Comparison of ENCODE assay signal across 11 cellular contexts in the genomic region with DNA sequence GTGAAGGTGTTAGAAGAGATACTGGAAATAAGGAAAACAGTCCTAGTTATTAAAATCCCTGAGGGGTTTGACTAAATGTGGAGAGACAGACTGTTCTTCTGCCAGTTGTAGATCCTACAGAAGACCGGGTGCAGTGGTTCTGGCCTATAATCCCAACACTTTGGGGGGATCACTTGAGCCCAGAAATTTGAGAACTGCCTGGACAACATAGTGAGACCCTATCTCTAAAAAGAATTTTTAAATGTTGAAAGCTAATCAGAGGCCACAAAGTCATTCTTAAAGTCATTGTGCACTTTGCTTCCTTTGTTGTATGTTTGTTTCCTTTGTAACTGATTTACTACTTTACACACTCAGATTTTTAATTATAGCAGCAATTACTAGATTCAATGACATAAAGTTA.
DNase-seq lines count a peak whose midpoint lies in the region; ATAC-seq, FAIRE-seq and TF ChIP-seq lines count a peak whose summit lies in the region.
"Had no signal": no experiment of that assay in that cellular context is flagged by ENCODE, and none has a peak within 500 bp of the region (broad histone marks: within the 10 kb centered on the region; RNA-seq: fewer than 3 reads in every experiment).

No MANE protein-coding gene starts in this region.

- H3K9ac ChIP-seq in HepG2 (ENCODE audit: insufficient read depth, low read depth, low read length) (no peak overlapping the region), PC-3 (ENCODE audit: low read length) (no peak overlapping the region)

- no peak for ATAC-seq in HepG2
- no peak for ATAC-seq in right lobe of liver
- ATAC-seq in PC-3: no peak
- ATAC-seq in activated T-cell treated with anti-CD3 and anti-CD28 coated beads, Interleukin-2, amount 50 U/mL, for 72 hours (replicated peaks in 1 of 2): no peak

- no peak for TF ChIP-seq RAD21 in HepG2 (CRISPR knock-in tag; IDR thresholded peaks at IDR 0.05)

- H3K4me3 ChIP-seq in HepG2 (replicated peaks in 1 of 3; ENCODE audit: insufficient read depth in 1 of 3, low read depth in 2 of 3, low read length in 3 of 3) (no peak overlapping the region), right lobe of liver (no peak overlapping the region), PC-3 (ENCODE audit: low read length) (no peak overlapping the region), hepatocyte (no peak overlapping the region)
- H3K4me3 ChIP-seq: Peyer's patch had no signal

- H3K9me3 ChIP-seq in HepG2 (ENCODE audit: low read length): no peaks in the 10 kb centered on the region
- no peaks in the 10 kb centered on the region for H3K9me3 ChIP-seq in right lobe of liver
- H3K9me3 ChIP-seq in PC-3 (ENCODE audit: low read length): no peaks in the 10 kb centered on the region
- no peaks in the 10 kb centered on the region for H3K9me3 ChIP-seq in hepatocyte (ENCODE audit: low read depth)
- H3K9me3 ChIP-seq: BE2C, Peyer's patch had no signal

- H3K27me3 ChIP-seq in HepG2 (ENCODE audit: control insufficient read depth in 1 of 2, insufficient read depth in 2 of 2, low read length in 2 of 2) (no peaks in the 10 kb centered on the region), right lobe of liver (no peaks in the 10 kb centered on the region), PC-3 (ENCODE audit: low read length) (no peaks in the 10 kb centered on the region), hepatocyte (no peaks in the 10 kb centered on the region)
- H3K27me3 ChIP-seq: BE2C, Peyer's patch had no signal

- H3K9me2 ChIP-seq in PC-3 (replicated peaks; ENCODE audit: low read length) (no peaks in the 10 kb centered on the region), hepatocyte (replicated peaks; ENCODE audit: insufficient read depth) (no peaks in the 10 kb centered on the region)

- POLR2A ChIA-PET in HepG2 (lab: Yijun Ruan, JAX): no interaction called here
- POLR2A ChIA-PET in PC-3 (lab: Charles Lee; ENCODE audit: unreplicated experiment): no interaction called here

- H3K4me3 Mint-ChIP-seq in activated T-cell treated with anti-CD3 and anti-CD28 coated beads, Interleukin-2, amount 50 U/mL, for 72 hours: no peak overlapping the region
- H3K4me3 Mint-ChIP-seq: CD14-positive monocyte had no signal

- FAIRE-seq in HepG2 (lab: Jason Lieb, UNC): no peak
- FAIRE-seq: D721Med had no signal

- no peaks in the 10 kb centered on the region for H3K9me3 Mint-ChIP-seq in activated T-cell treated with anti-CD3 and anti-CD28 coated beads, Interleukin-2, amount 50 U/mL, for 72 hours

- in situ Hi-C loops in HepG2 (cut with HindIII; ENCODE audit: extremely low pct_ligation_motif_present, low pct_unique_long_range_greater_than_20kb): loop anchor here (5.0 kb wide), 2 partner anchors 58 to 143 kb away; no protein-coding TSS in a partner anchor

- H3K4me1 ChIP-seq in HepG2 (ENCODE audit: insufficient read depth, low read length): peaks cover 13% of the 10 kb centered on the region
- no peaks in the 10 kb centered on the region for H3K4me1 ChIP-seq in right lobe of liver
- no peaks in the 10 kb centered on the region for H3K4me1 ChIP-seq in PC-3 (ENCODE audit: insufficient read depth, low read length)
- H3K4me1 ChIP-seq in hepatocyte (ENCODE audit: insufficient read depth): no peaks in the 10 kb centered on the region
- H3K4me1 ChIP-seq: BE2C, Peyer's patch had no signal

- H3K79me2 ChIP-seq in HepG2 (ENCODE audit: insufficient read depth, low read length) (no peaks in the 10 kb centered on the region), PC-3 (ENCODE audit: low read length) (no peaks in the 10 kb centered on the region), hepatocyte (no peaks in the 10 kb centered on the region)

- H3K27ac ChIP-seq in HepG2 (ENCODE audit: extremely low read length, insufficient read depth, low read length) (no peak overlapping the region), right lobe of liver (no peak overlapping the region), PC-3 (ENCODE audit: low read length) (no peak overlapping the region), hepatocyte (no peak overlapping the region)
- H3K27ac ChIP-seq: Peyer's patch had no signal

- WGBS in HepG2 (ENCODE audit: low lambda C conversion rate): 0% methylated on average over 1 of the region's 1 CpG
- 82% methylated on average over 1 of the region's 1 CpG for WGBS in right lobe of liver (ENCODE audit: insufficient coverage, low coverage, low lambda C conversion rate, missing lambda C conversion rate)
- 88% methylated on average over 1 of the region's 1 CpG for WGBS in hepatocyte (ENCODE audit: low lambda C conversion rate, missing lambda C conversion rate)

- no peak for TF ChIP-seq POLR2A in HepG2 (IDR thresholded peaks at IDR 0.05; ENCODE audit: insufficient read depth in 1 of 2, low read depth in 2 of 2, low read length in 2 of 2)
- no peak for TF ChIP-seq POLR2A in right lobe of liver (IDR thresholded peaks at IDR 0.05)

- no peak for DNase-seq in HepG2 (ENCODE audit: low spot score)
- DNase-seq in right lobe of liver: no peak
- DNase-seq in PC-3: no peak
- no peak for DNase-seq in hepatocyte (ENCODE audit: low spot score)
- DNase-seq in activated T-cell treated with anti-CD3 and anti-CD28 coated beads, Interleukin-2, amount 50 U/mL, for 72 hours: no peak
- no peak for DNase-seq in SKM-1 (lab: John Stamatoyannopoulos, UW; ENCODE audit: unreplicated experiment)
- DNase-seq in NCI-H1092 (lab: John Stamatoyannopoulos, UW): no peak

- H2AFZ ChIP-seq in HepG2 (ENCODE audit: low read length) (no peak overlapping the region), PC-3 (ENCODE audit: low read length) (peak overlapping the region; percentile 19; the same call in 1 of the 2 replicates), hepatocyte (peak overlapping the region; percentile 23)

- H3F3A ChIP-seq in PC-3 (ENCODE audit: low read length, unreplicated experiment): no peaks in the 10 kb centered on the region

- H4K20me1 ChIP-seq in HepG2 (ENCODE audit: insufficient read depth, low read length) (no peaks in the 10 kb centered on the region), PC-3 (ENCODE audit: low read length) (no peaks in the 10 kb centered on the region), hepatocyte (ENCODE audit: insufficient read depth, poor library complexity, severe bottlenecking) (no peaks in the 10 kb centered on the region)

- CTCF ChIA-PET in HepG2 (lab: Yijun Ruan, JAX; ENCODE audit: low intra/inter-chr PET ratio, low total read pairs): interaction anchor here (1.0 to 5.2 kb wide), 2 partner anchors 59 to 148 kb away, joined by 3 to 75 read pairs; no protein-coding TSS in a partner anchor
- CTCF ChIA-PET in PC-3 (lab: Charles Lee): interaction anchor here (0.5 to 1.9 kb wide), 4 partner anchors 65 to 764 kb away, joined by 3 to 15 read pairs (median 4); no protein-coding TSS in a partner anchor

- no peaks in the 10 kb centered on the region for H3K4me1 Mint-ChIP-seq in activated T-cell treated with anti-CD3 and anti-CD28 coated beads, Interleukin-2, amount 50 U/mL, for 72 hours (ENCODE audit: low read depth)

- H3K4me2 ChIP-seq in HepG2 (ENCODE audit: low read depth, low read length) (no peak overlapping the region), PC-3 (ENCODE audit: low read length) (no peak overlapping the region), hepatocyte (no peak overlapping the region)

- H3K36me3 Mint-ChIP-seq in activated T-cell treated with anti-CD3 and anti-CD28 coated beads, Interleukin-2, amount 50 U/mL, for 72 hours (ENCODE audit: insufficient read depth in 2 of 2): no peaks in the 10 kb centered on the region
- H3K36me3 Mint-ChIP-seq: CD14-positive monocyte had no signal

- BruUV-seq in HepG2 (replicated peaks; lab: Mats Ljungman, UMichigan): no TSS peak
- BruUV-seq in PC-3 (replicated peaks; lab: Mats Ljungman, UMichigan): no TSS peak

- intact Hi-C loops in HepG2 (cut with micrococcal nuclease; ENCODE audit: unreplicated experiment) (loop anchor here (1.0 kb wide), 2 partner anchors 60 to 147 kb away; no protein-coding TSS in a partner anchor), right lobe of liver (cut with DNase I) (loop anchor here in 1 of 2 donors (5.0 kb wide), 1 partner anchor 143 kb away; no protein-coding TSS in a partner anchor), PC-3 (cut with micrococcal nuclease) (loop anchor here (1.0 to 2.0 kb wide), 3 partner anchors 52 to 147 kb away; no protein-coding TSS in a partner anchor)

- H3K36me3 ChIP-seq in HepG2 (replicated peaks in 1 of 2; ENCODE audit: control insufficient read depth in 1 of 2, insufficient read depth in 2 of 2, low read length in 2 of 2) (no peaks in the 10 kb centered on the region), right lobe of liver (no peaks in the 10 kb centered on the region), PC-3 (ENCODE audit: low read depth, low read length) (no peaks in the 10 kb centered on the region), hepatocyte (replicated peaks; ENCODE audit: insufficient read depth, low read depth) (no peaks in the 10 kb centered on the region)
- H3K36me3 ChIP-seq: BE2C, Peyer's patch had no signal

- TF ChIP-seq CTCF in HepG2 (CRISPR knock-in tag; IDR thresholded peaks at IDR 0.05) (no peak), right lobe of liver (IDR thresholded peaks at IDR 0.05) (no peak), PC-3 (conservative IDR thresholded peaks at IDR 0.05; ENCODE audit: low read depth, low read length) (no peak), hepatocyte (IDR thresholded peaks at IDR 0.05; ENCODE audit: poor library complexity) (no peak)

- H3K27me3 Mint-ChIP-seq in activated T-cell treated with anti-CD3 and anti-CD28 coated beads, Interleukin-2, amount 50 U/mL, for 72 hours (ENCODE audit: low read depth): no peaks in the 10 kb centered on the region

- H3K27ac Mint-ChIP-seq in activated T-cell treated with anti-CD3 and anti-CD28 coated beads, Interleukin-2, amount 50 U/mL, for 72 hours: no peak overlapping the region

- TF ChIP-seq EP300 in HepG2 (IDR thresholded peaks at IDR 0.05; ENCODE audit: low read depth in 2 of 2, low read length in 2 of 2): no peak
- no peak for TF ChIP-seq EP300 in HepG2 (CRISPR knock-in tag; IDR thresholded peaks at IDR 0.05; ENCODE audit: borderline replicate concordance)

TF ChIP-seq in HepG2, 621 proteins besides CTCF, POLR2A, EP300 and RAD21:
- TF ChIP-seq ZNF121 (CRISPR knock-in tag; IDR thresholded peaks at IDR 0.05) (0 out of 2 replicates have a peak, but pooled peaks have one; percentile 27), ELF3 (CRISPR knock-in tag; IDR thresholded peaks at IDR 0.05) (no peak)
